ENCODE assay signal across 8 cellular contexts in the genomic region with DNA sequence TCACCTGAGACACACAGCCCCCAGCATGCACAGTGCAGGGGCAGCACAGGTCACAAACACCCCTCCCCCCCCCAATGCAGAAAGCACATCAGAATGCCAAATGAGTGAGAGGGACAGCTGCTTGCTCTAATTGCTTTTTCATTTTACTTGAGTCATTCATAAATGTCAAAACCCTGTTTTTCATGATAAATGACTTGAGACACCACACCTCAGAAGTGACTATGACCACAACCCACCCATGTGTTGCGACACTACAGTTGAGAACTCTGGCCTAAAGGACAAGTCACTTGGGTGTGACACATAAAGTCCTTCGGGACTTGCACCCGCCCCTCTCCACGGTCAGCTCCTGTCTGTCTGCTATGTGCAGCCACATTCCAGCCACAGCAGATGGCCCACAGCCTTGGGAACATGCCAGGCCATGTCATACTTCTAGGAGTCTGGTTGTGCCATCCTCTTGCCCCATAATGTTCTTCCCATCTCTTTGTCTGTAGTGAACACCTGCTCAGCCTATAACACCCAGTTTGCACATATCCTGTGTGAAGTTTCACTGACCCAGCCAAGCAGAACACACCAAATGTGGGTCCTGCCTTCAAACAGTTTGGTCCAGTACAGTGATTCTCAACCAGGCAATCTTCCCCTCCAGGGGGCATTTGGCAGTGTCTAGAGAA. TPM values are rescaled to one million over a fixed set of nuclear protein-coding genes. Genes with fewer than 3 reads are reported as not detected.
DNase-seq lines count a peak whose midpoint lies in the region; ATAC-seq, FAIRE-seq and TF ChIP-seq lines count a peak whose summit lies in the region.
"Had no signal": no experiment of that assay in that cellular context is flagged by ENCODE, and none has a peak within 500 bp of the region (broad histone marks: within the 10 kb centered on the region; RNA-seq: fewer than 3 reads in every experiment).

No MANE protein-coding gene starts in this region.

- peak; percentile 94 for FAIRE-seq in GM18507 (lab: Jason Lieb, UNC)
- FAIRE-seq: pancreas had no signal

- H3K27me3 Mint-ChIP-seq in GM23338 (ENCODE audit: insufficient read depth, low read depth, poor library complexity): no peaks in the 10 kb centered on the region
- peaks cover 6% of the 10 kb centered on the region for H3K27me3 Mint-ChIP-seq in T-helper 17 cell

- no peak overlapping the region for H3K27ac ChIP-seq in GM23338 (ENCODE audit: low read depth)
- peak overlapping the region in 1 of 4 donors; percentile 7 for H3K27ac ChIP-seq in tibial nerve
- H3K27ac ChIP-seq: pancreas had no signal

- H3K4me3 ChIP-seq in GM23338 (no peak overlapping the region), tibial nerve (no peak overlapping the region)
- H3K4me3 ChIP-seq: pancreas had no signal

- no peak for TF ChIP-seq EP300 in tibial nerve (IDR thresholded peaks at IDR 0.05)

- no peak overlapping the region for H3K4me2 ChIP-seq in GM23338

- no peaks in the 10 kb centered on the region for H3K79me2 ChIP-seq in GM23338 (replicated peaks; ENCODE audit: insufficient read depth)

- H4K20me1 ChIP-seq in GM23338 (replicated peaks; ENCODE audit: insufficient read depth): no peaks in the 10 kb centered on the region; the same call in 1 of the 2 replicates

- ATAC-seq in GM23338: no peak
- ATAC-seq in T-helper 17 cell: peak; percentile 51

- H3K4me3 Mint-ChIP-seq in GM23338 (no peak overlapping the region), T-helper 17 cell (no peak overlapping the region)

- WGBS in tibial nerve, 2 donors: 76 to 82% methylated on average over 4 of the region's 4 CpGs

- DNase-seq in GM18507 (ENCODE audit: extremely low spot score, insufficient read length, low read depth) (peak; percentile 50), GM23338 (ENCODE audit: low spot score) (no peak), HuH-7 (ENCODE audit: low spot score) (peak; percentile 23), T-helper 17 cell (no peak), inferior parietal cortex (ENCODE audit: extremely low spot score) (peak; percentile 38), tibial nerve (ENCODE audit: low spot score in 2 of 2) (no peak), DMS153 (lab: John Stamatoyannopoulos, UW) (no peak)
- DNase-seq: pancreas had no signal

- TF ChIP-seq POLR2A in tibial nerve (IDR thresholded peaks at IDR 0.05): no peak

- H3K36me3 ChIP-seq in GM23338 (ENCODE audit: insufficient read depth): no peaks in the 10 kb centered on the region; the same call in 1 of the 2 replicates
- no peaks in the 10 kb centered on the region for H3K36me3 ChIP-seq in tibial nerve
- H3K36me3 ChIP-seq: pancreas had no signal

- H3K27ac Mint-ChIP-seq in GM23338 (peak overlapping the region; percentile 39; the same call in 1 of the 2 replicates), T-helper 17 cell (peak overlapping the region; percentile 69)

- no peaks in the 10 kb centered on the region for H3K9me3 ChIP-seq in T-helper 17 cell (ENCODE audit: control insufficient read depth, low read length, poor library complexity, severe bottlenecking)
- H3K9me3 ChIP-seq in tibial nerve: peaks cover 0 to 3% (median 0%) of the 10 kb centered on the region in 4 donors
- H3K9me3 ChIP-seq: pancreas had no signal

- TF ChIP-seq CTCF in GM23338 (conservative IDR thresholded peaks at IDR 0.05; ENCODE audit: low read depth in 2 of 2) (no peak), tibial nerve (IDR thresholded peaks at IDR 0.05) (no peak)

- H3K4me1 ChIP-seq in GM23338 (ENCODE audit: insufficient read depth) (no peaks in the 10 kb centered on the region; the same call in 1 of the 2 replicates), tibial nerve (no peaks in the 10 kb centered on the region)
- H3K4me1 ChIP-seq: pancreas had no signal

- peaks cover 6% of the 10 kb centered on the region; the same call in 2 of the 3 replicates for H3K9me3 Mint-ChIP-seq in GM23338

- H3K9me2 ChIP-seq in GM23338 (ENCODE audit: insufficient read depth): no peaks in the 10 kb centered on the region

- H3K36me3 Mint-ChIP-seq in GM23338 (ENCODE audit: low read depth) (no peaks in the 10 kb centered on the region), T-helper 17 cell (ENCODE audit: low read depth) (peaks cover 4% of the 10 kb centered on the region)

- H3K27me3 ChIP-seq in GM23338 (ENCODE audit: insufficient read depth) (no peaks in the 10 kb centered on the region), tibial nerve (no peaks in the 10 kb centered on the region)
- H3K27me3 ChIP-seq: pancreas had no signal

- H3K4me1 Mint-ChIP-seq in GM23338 (peaks cover 12% of the 10 kb centered on the region), T-helper 17 cell (peaks cover 7% of the 10 kb centered on the region)

- H3F3A ChIP-seq in GM23338 (replicated peaks; ENCODE audit: low read depth): no peaks in the 10 kb centered on the region

- H2AFZ ChIP-seq in GM23338: no peak overlapping the region

TF ChIP-seq in GM23338, 12 proteins besides CTCF, POLR2A, EP300 and RAD21 (continues in another document):
- TF ChIP-seq POLR2AphosphoS5 (IDR thresholded peaks at IDR 0.05; ENCODE audit: low read depth) (no peak), CREB1 (CRISPR knock-in tag; IDR thresholded peaks at IDR 0.05; ENCODE audit: low read depth) (no peak), ZNF114 (CRISPR knock-in tag; IDR thresholded peaks at IDR 0.05) (no peak), EZH2phosphoT487 (IDR thresholded peaks at IDR 0.05; ENCODE audit: unreplicated experiment) (no peak), ZNF331 (CRISPR knock-in tag; IDR thresholded peaks at IDR 0.05; ENCODE audit: low read depth) (no peak), STAT1 (IDR thresholded peaks at IDR 0.05; ENCODE audit: unreplicated experiment) (no peak), EZH2 (IDR thresholded peaks at IDR 0.05; ENCODE audit: low read depth, unreplicated experiment) (no peak)
- TF ChIP-seq, protein P1, sequence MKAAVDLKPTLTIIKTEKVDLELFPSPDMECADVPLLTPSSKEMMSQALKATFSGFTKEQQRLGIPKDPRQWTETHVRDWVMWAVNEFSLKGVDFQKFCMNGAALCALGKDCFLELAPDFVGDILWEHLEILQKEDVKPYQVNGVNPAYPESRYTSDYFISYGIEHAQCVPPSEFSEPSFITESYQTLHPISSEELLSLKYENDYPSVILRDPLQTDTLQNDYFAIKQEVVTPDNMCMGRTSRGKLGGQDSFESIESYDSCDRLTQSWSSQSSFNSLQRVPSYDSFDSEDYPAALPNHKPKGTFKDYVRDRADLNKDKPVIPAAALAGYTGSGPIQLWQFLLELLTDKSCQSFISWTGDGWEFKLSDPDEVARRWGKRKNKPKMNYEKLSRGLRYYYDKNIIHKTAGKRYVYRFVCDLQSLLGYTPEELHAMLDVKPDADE (IDR thresholded peaks at IDR 0.05): no peak
- TF ChIP-seq, protein P2, sequence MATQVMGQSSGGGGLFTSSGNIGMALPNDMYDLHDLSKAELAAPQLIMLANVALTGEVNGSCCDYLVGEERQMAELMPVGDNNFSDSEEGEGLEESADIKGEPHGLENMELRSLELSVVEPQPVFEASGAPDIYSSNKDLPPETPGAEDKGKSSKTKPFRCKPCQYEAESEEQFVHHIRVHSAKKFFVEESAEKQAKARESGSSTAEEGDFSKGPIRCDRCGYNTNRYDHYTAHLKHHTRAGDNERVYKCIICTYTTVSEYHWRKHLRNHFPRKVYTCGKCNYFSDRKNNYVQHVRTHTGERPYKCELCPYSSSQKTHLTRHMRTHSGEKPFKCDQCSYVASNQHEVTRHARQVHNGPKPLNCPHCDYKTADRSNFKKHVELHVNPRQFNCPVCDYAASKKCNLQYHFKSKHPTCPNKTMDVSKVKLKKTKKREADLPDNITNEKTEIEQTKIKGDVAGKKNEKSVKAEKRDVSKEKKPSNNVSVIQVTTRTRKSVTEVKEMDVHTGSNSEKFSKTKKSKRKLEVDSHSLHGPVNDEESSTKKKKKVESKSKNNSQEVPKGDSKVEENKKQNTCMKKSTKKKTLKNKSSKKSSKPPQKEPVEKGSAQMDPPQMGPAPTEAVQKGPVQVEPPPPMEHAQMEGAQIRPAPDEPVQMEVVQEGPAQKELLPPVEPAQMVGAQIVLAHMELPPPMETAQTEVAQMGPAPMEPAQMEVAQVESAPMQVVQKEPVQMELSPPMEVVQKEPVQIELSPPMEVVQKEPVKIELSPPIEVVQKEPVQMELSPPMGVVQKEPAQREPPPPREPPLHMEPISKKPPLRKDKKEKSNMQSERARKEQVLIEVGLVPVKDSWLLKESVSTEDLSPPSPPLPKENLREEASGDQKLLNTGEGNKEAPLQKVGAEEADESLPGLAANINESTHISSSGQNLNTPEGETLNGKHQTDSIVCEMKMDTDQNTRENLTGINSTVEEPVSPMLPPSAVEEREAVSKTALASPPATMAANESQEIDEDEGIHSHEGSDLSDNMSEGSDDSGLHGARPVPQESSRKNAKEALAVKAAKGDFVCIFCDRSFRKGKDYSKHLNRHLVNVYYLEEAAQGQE (IDR thresholded peaks at IDR 0.05; ENCODE audit: unreplicated experiment): no peak

RNA-seq across cellular contexts. Expression of a gene that starts 30.2 kb away (rescaled TPM):
- 22.1 and 23.7 TPM in 2 replicates for total RNA-seq in GM23338 (2014; rRNA removed; shearing (Covaris generic))
- 20.8 and 22.7 TPM in 2 replicates for polyA plus RNA-seq in GM23338 (2016; fragmentation: Nextera tagmentation; extraction: Ambion mirVana)
- total RNA-seq in T-helper 17 cell (100 to 1,000 TPM; 103 to 142 TPM), tibial nerve (10 to 100 TPM; 57.9 to 69.5 (median 61.4) TPM)

Comparison
In these comparisons a context has a peak if more than half of its experiments do, and no peak if none do; other contexts are left out.
1. DNase-seq: peak in GM18507 (single experiment), HuH-7 (single experiment) and inferior parietal cortex (single experiment); none in GM23338 (single experiment), T-helper 17 cell (0 of 3), tibial nerve (0 of 2) and DMS153 (single experiment).